Comparison of ENCODE assay signal across 8 cellular contexts in the genomic region with DNA sequence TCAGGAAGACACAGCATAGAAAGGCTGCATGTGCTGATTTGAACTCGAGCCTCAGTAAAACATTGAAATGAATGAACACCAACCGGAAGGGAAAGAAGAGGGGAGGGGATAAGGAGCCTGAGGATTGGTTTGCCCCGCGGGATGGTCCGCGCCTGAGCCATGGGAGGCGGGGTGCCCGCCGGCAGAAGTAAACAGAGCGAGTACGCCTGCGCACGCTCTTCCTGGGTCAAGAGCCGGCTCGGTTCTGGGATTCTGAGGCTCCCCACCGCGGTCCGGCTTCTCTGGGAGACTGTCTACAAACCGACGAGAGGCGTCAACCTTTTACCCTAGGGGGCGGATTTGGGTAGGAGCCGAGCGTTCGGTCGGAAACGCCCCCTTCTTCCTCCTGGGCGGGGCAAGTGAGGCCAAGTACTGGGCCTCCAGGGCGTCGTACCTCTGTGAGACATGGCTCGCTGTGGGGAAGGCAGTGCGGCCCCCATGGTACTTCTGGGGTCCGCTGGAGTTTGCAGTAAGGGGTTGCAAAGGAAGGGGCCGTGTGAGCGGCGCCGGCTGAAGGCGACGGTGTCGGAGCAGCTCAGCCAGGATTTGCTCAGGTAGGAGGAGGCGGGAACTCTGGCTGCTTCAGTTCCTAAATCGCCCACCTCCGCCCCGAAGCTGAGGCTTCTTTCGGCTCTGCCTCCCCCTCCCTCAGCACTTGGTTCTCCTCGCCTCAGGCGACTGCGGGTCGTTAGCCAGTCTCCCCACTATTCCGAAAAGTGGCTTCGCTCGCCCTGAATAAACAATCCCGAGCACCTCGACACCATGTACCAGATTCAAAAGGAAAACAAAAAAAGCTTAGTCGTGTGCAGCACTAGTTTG. TPM values are rescaled to one million over a fixed set of nuclear protein-coding genes. Genes with fewer than 3 reads are reported as not detected.
DNase-seq lines count a peak whose midpoint lies in the region; ATAC-seq lines count a peak whose summit lies in the region.

A gene (plus strand): TSS at position 218 of the 858 bp plus-strand sequence. CDS start 227 bp downstream, at position 445.

- peak; percentile 96 for DNase-seq in AG20443 (ENCODE audit: low spot score)
- DNase-seq in NCI-H510A (lab: John Stamatoyannopoulos, UW): peak; percentile 92
- peak; percentile 80 to 87 for DNase-seq in activated CD4-positive, alpha-beta T cell treated with anti-CD3 and anti-CD28 coated beads for 4 hours
- peak; percentile 81 to 83 for DNase-seq in left colon
- peak; percentile 60 to 72 (median 66) for DNase-seq in stimulated activated CD4-positive, alpha-beta T cell treated with anti-CD3 and anti-CD28 coated beads, Interleukin-1b, Interleukin-23, amount 100 ng/mL, for 24 hours (ENCODE audit: low read depth in 4 of 4, low spot score in 1 of 4)

- intact Hi-C loops in left colon (cut with DNase I, micrococcal nuclease): no loop called here

- peak; percentile 92 for ATAC-seq in GM19043 (IDR thresholded peaks at IDR 0.05; ENCODE audit: low read depth, unreplicated experiment)
- ATAC-seq in HG03378 (IDR thresholded peaks at IDR 0.05; ENCODE audit: unreplicated experiment): peak; percentile 96
- ATAC-seq in left colon: peak; percentile 95

- H3K27ac ChIP-seq in cingulate gyrus (ENCODE audit: low read depth, low read length): peak within 1 kb of the TSS; percentile 91

RNA-seq across cellular contexts. Expression of the gene that starts here (rescaled TPM):
- total RNA-seq in left colon: 1 to 10 TPM; 2.8 to 5.3 TPM

Comparison
In these comparisons a context has a peak if more than half of its experiments do, and no peak if none do; other contexts are left out.
1. Peak in every context shown above with its lines: DNase-seq, ATAC-seq and H3K27ac ChIP-seq.